In the genomic region with DNA sequence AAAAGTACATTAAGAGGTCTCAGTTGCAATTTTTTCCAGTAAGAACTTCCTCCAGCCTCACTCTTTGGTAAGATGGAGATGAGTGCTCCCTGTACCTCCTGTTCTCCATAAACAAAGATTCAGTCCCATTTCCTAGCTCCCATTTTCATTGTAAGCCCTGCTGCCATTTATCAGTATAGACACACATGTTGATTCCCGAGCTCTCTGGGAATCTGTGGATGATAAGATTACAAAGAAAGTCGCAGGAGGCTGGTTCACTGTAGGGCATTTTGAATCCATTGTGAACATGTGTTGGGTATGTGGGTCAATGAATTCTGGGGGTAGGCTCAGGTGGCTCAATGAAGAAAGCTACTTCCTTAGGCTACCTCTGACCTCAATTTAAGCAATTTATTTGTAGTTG, we compare ENCODE assay signal across 26 cellular contexts.
"Had no signal": no experiment of that assay in that cellular context is flagged by ENCODE, and none has a peak within 500 bp of the region (broad histone marks: within the 10 kb centered on the region; RNA-seq: fewer than 3 reads in every experiment).

No MANE protein-coding gene starts in this region.

- H3K4me2 ChIP-seq: hepatocyte had no signal

- H3K4me1 ChIP-seq: esophagus muscularis mucosa, foreskin keratinocyte, gastroesophageal sphincter, heart left ventricle, left lung, lower lobe of right lung had no signal

- H3K79me2 ChIP-seq: hepatocyte had no signal

- H2AFZ ChIP-seq: hepatocyte had no signal

- DNase-seq: dermis blood vessel endothelial cell; dorsolateral prefrontal cortex; effector CD4-positive, alpha-beta T cell; effector memory CD4-positive, alpha-beta T cell; foreskin keratinocyte; heart left ventricle; hypothalamus; immature natural killer cell; left cardiac atrium; left lung; left ventricle myocardium superior; lower lobe of right lung; mesenchymal stem cell; midbrain; naive thymus-derived CD4-positive, alpha-beta T cell; natural killer cell had no signal

- H3K27me3 ChIP-seq: dorsolateral prefrontal cortex, esophagus muscularis mucosa, foreskin keratinocyte, gastroesophageal sphincter, heart left ventricle, hepatocyte, left lung had no signal

- FAIRE-seq: colon, endometrium, frontal cortex, islet of Langerhans, keratinocyte had no signal

- H3K27ac Mint-ChIP-seq: immature natural killer cell; naive thymus-derived CD4-positive, alpha-beta T cell; natural killer cell had no signal

- ATAC-seq: foreskin keratinocyte; gastroesophageal sphincter; heart left ventricle; left cardiac atrium; left lung; left ventricle myocardium superior; lower lobe of right lung; naive thymus-derived CD4-positive, alpha-beta T cell; natural killer cell had no signal

- H3K36me3 ChIP-seq: esophagus muscularis mucosa, gastroesophageal sphincter, heart left ventricle, left lung, lower lobe of right lung had no signal

- H3K4me3 ChIP-seq: coronary artery, dorsolateral prefrontal cortex, esophagus muscularis mucosa, gastroesophageal sphincter, heart left ventricle, hepatocyte, left lung, lower lobe of right lung had no signal

- H3K27me3 Mint-ChIP-seq: naive thymus-derived CD4-positive, alpha-beta T cell had no signal

- H3K4me1 Mint-ChIP-seq: immature natural killer cell, natural killer cell had no signal

- H3K4me3 Mint-ChIP-seq: immature natural killer cell; naive thymus-derived CD4-positive, alpha-beta T cell; natural killer cell had no signal

- H3K27ac ChIP-seq: coronary artery, dorsolateral prefrontal cortex, epithelial cell of prostate, esophagus muscularis mucosa, foreskin keratinocyte, gastroesophageal sphincter, heart left ventricle, hepatocyte, left lung, lower lobe of right lung had no signal
